12 cellular contexts compared by ENCODE assay signal in genomic region chr10:49360271-49361177, GRCh38. TPM values are rescaled to one million over a fixed set of nuclear protein-coding genes. Genes with fewer than 3 reads are reported as not detected.
DNase-seq lines count a peak whose midpoint lies in the region; ATAC-seq and TF ChIP-seq lines count a peak whose summit lies in the region.
"Had no signal": no experiment of that assay in that cellular context is flagged by ENCODE, and none has a peak within 500 bp of the region (broad histone marks: within the 10 kb centered on the region; RNA-seq: fewer than 3 reads in every experiment).

No MANE protein-coding gene starts in this region.

- H3K27ac ChIP-seq in foreskin keratinocyte: no peak overlapping the region
- H3K27ac ChIP-seq: thoracic aorta had no signal

- no peaks in the 10 kb centered on the region for H3K27me3 ChIP-seq in foreskin keratinocyte

- peaks cover 16% of the 10 kb centered on the region for H3K4me1 Mint-ChIP-seq in osteocyte (ENCODE audit: unreplicated experiment)
- peaks cover 23% of the 10 kb centered on the region in 2 donors for H3K4me1 Mint-ChIP-seq in stimulated activated naive B cell treated with anti-CD40 and anti-IgM and Interleukin-4, amounts not matched to agents 10 μg/mL and 1 μg/mL and 100 μg/mL, for 72 hours

- H3K4me3 Mint-ChIP-seq in osteocyte (ENCODE audit: unreplicated experiment): no peak overlapping the region
- H3K4me3 Mint-ChIP-seq in stimulated activated naive B cell treated with anti-CD40 and anti-IgM and Interleukin-4, amounts not matched to agents 10 μg/mL and 1 μg/mL and 100 μg/mL, for 72 hours: no peak overlapping the region

- no peaks in the 10 kb centered on the region for H3K27me3 Mint-ChIP-seq in osteocyte (ENCODE audit: unreplicated experiment)
- peaks cover 4 to 14% of the 10 kb centered on the region in 2 donors for H3K27me3 Mint-ChIP-seq in stimulated activated naive B cell treated with anti-CD40 and anti-IgM and Interleukin-4, amounts not matched to agents 10 μg/mL and 1 μg/mL and 100 μg/mL, for 72 hours

- ATAC-seq in foreskin keratinocyte: peak; percentile 18
- no peak for ATAC-seq in stimulated activated naive B cell treated with anti-CD40 and anti-IgM and Interleukin-4, amounts not matched to agents 10 μg/mL and 1 μg/mL and 100 μg/mL, for 72 hours (replicated peaks)
- ATAC-seq: left colon had no signal

- DNase-seq in DMS79 treated with DMSO at 0.1 percent for 48 hours (lab: John Stamatoyannopoulos, UW): peak; percentile 25
- peak; percentile 18 for DNase-seq in NCI-H1105 treated with DMSO at 0.1 percent for 48 hours (lab: John Stamatoyannopoulos, UW)
- no peak for DNase-seq in foreskin keratinocyte
- DNase-seq in osteocyte (ENCODE audit: extremely low spot score, unreplicated experiment): peak; percentile 86
- DNase-seq in stimulated activated naive B cell treated with anti-CD40 and anti-IgM and Interleukin-4, amounts not matched to agents 10 μg/mL and 1 μg/mL and 100 μg/mL, for 72 hours: no peak
- DNase-seq in NOMO-1 (lab: John Stamatoyannopoulos, UW; ENCODE audit: unreplicated experiment in 2 of 2): no peak
- no peak for DNase-seq in dermis blood vessel endothelial cell
- DNase-seq in activated CD4-positive, CD25-positive, alpha-beta regulatory T cell (lab: John Stamatoyannopoulos, UW): no peak
- DNase-seq: left colon, NCI-H146 had no signal

- no peaks in the 10 kb centered on the region for H3K9me3 Mint-ChIP-seq in osteocyte (ENCODE audit: unreplicated experiment)
- peaks cover 7% of the 10 kb centered on the region in 2 donors for H3K9me3 Mint-ChIP-seq in stimulated activated naive B cell treated with anti-CD40 and anti-IgM and Interleukin-4, amounts not matched to agents 10 μg/mL and 1 μg/mL and 100 μg/mL, for 72 hours

- TF ChIP-seq CTCF in foreskin keratinocyte (conservative IDR thresholded peaks at IDR 0.05) (no peak), osteocyte (IDR thresholded peaks at IDR 0.05) (no peak)

- no peaks in the 10 kb centered on the region for H3K4me1 ChIP-seq in foreskin keratinocyte

- no peaks in the 10 kb centered on the region for H3K36me3 Mint-ChIP-seq in osteocyte (ENCODE audit: unreplicated experiment)
- H3K36me3 Mint-ChIP-seq in stimulated activated naive B cell treated with anti-CD40 and anti-IgM and Interleukin-4, amounts not matched to agents 10 μg/mL and 1 μg/mL and 100 μg/mL, for 72 hours: peaks cover 0 to 2% of the 10 kb centered on the region in 2 donors

- H3K27ac Mint-ChIP-seq in osteocyte (ENCODE audit: unreplicated experiment): peak overlapping the region; percentile 72
- no peak overlapping the region for H3K27ac Mint-ChIP-seq in stimulated activated naive B cell treated with anti-CD40 and anti-IgM and Interleukin-4, amounts not matched to agents 10 μg/mL and 1 μg/mL and 100 μg/mL, for 72 hours

RNA-seq across cellular contexts. Expression of gene DRGX, which starts 35.4 kb away (rescaled TPM):
- not detected in 2 replicates for total RNA-seq in foreskin keratinocyte
- polyA plus RNA-seq in foreskin keratinocyte: not detected in 2 replicates
- not detected in 2 replicates for total RNA-seq in osteocyte
- total RNA-seq in dermis blood vessel endothelial cell: not detected in 2 replicates
- total RNA-seq: bronchial epithelial cell, thoracic aorta had no signal

Comparison
In these comparisons a context has a peak if more than half of its experiments do, and no peak if none do; other contexts are left out.
1. DNase-seq: peak in DMS79 treated with DMSO at 0.1 percent for 48 hours (single experiment), NCI-H1105 treated with DMSO at 0.1 percent for 48 hours (single experiment) and osteocyte (single experiment); none in foreskin keratinocyte (0 of 2), stimulated activated naive B cell treated with anti-CD40 and anti-IgM and Interleukin-4, amounts not matched to agents 10 μg/mL and 1 μg/mL and 100 μg/mL, for 72 hours (single experiment), NOMO-1 (0 of 2), dermis blood vessel endothelial cell (single experiment) and activated CD4-positive, CD25-positive, alpha-beta regulatory T cell (0 of 4).